ENCODE assay signal across 19 cellular contexts in genomic region chr5:90843443-90843842, GRCh38.
DNase-seq lines count a peak whose midpoint lies in the region; FAIRE-seq and TF ChIP-seq lines count a peak whose summit lies in the region.
"Had no signal": no experiment of that assay in that cellular context is flagged by ENCODE, and none has a peak within 500 bp of the region (broad histone marks: within the 10 kb centered on the region; RNA-seq: fewer than 3 reads in every experiment).

No MANE protein-coding gene starts in this region.

- H3K4me1 ChIP-seq in tibial artery, result no peaks in the 10 kb centered on the region
- H3K4me1 ChIP-seq: heart right ventricle had no signal

- no peak overlapping the region for H3K27ac Mint-ChIP-seq in immature natural killer cell
- H3K27ac Mint-ChIP-seq: activated naive CD4-positive, alpha-beta T cell treated with anti-CD3 and anti-CD28 coated beads, Interleukin-2, amount 10 ng/mL, durations not matched to agents 7 days and 5 days; endodermal cell; naive thymus-derived CD8-positive, alpha-beta T cell had no signal

- no peaks in the 10 kb centered on the region for H3K36me3 Mint-ChIP-seq in immature natural killer cell
- H3K36me3 Mint-ChIP-seq: activated naive CD4-positive, alpha-beta T cell treated with anti-CD3 and anti-CD28 coated beads, Interleukin-2, amount 10 ng/mL, durations not matched to agents 7 days and 5 days; naive thymus-derived CD8-positive, alpha-beta T cell had no signal

- FAIRE-seq in GM19239 (lab: Jason Lieb, UNC), result no peak
- FAIRE-seq: GM12892, keratinocyte had no signal

- no peak for TF ChIP-seq POLR2A in NB4 (IDR thresholded peaks at IDR 0.05; ENCODE audit: extremely low read depth, insufficient read length)

- H3K27me3 Mint-ChIP-seq in immature natural killer cell (ENCODE audit: low read depth in 3 of 3), result peaks cover 0 to 6% (median 2%) of the 10 kb centered on the region in 3 donors
- H3K27me3 Mint-ChIP-seq: activated naive CD4-positive, alpha-beta T cell treated with anti-CD3 and anti-CD28 coated beads, Interleukin-2, amount 10 ng/mL, durations not matched to agents 7 days and 5 days had no signal

- H3K27me3 ChIP-seq in tibial artery, result no peaks in the 10 kb centered on the region
- H3K27me3 ChIP-seq: heart right ventricle had no signal

- intact Hi-C loops in tibial artery (cut with DNase I; ENCODE audit: low total_unique reads), result no loop called here

- DNase-seq in Daoy (ENCODE audit: low read depth) (peak; percentile 30), H4 (ENCODE audit: low spot score) (peak; percentile 11), NB4 (ENCODE audit: low read depth) (peak; percentile 48), astrocyte of the hippocampus (ENCODE audit: low read depth, low spot score) (peak; percentile 5), tibial artery (no peak), SK-N-DZ (ENCODE audit: low spot score) (no peak), GM19239 (ENCODE audit: insufficient read length, low spot score) (no peak), immature natural killer cell (no peak)
- DNase-seq: activated CD4-positive, alpha-beta T cell treated with anti-CD3 and anti-CD28 coated beads, Interleukin-2, amount 50 U/mL, for 4 hours; activated naive CD4-positive, alpha-beta T cell treated with anti-CD3 and anti-CD28 coated beads, Interleukin-2, amount 10 ng/mL, durations not matched to agents 7 days and 5 days; endodermal cell; heart right ventricle; naive thymus-derived CD8-positive, alpha-beta T cell; NCI-H1436 treated with DMSO at 0.1 percent for 48 hours; NCI-H774; stimulated activated CD4-positive, alpha-beta T cell treated with anti-CD3 and anti-CD28 coated beads, Interleukin-2, amount 100 ng/mL, for 24 hours had no signal

- peaks cover 0 to 4% (median 0%) of the 10 kb centered on the region in 6 donors for H3K9me3 Mint-ChIP-seq in immature natural killer cell

- H3K36me3 ChIP-seq in tibial artery, result no peaks in the 10 kb centered on the region
- H3K36me3 ChIP-seq: heart right ventricle had no signal

- no peaks in the 10 kb centered on the region for H3K9me3 ChIP-seq in tibial artery
- H3K9me3 ChIP-seq: heart right ventricle had no signal

- no peak overlapping the region for H3K27ac ChIP-seq in tibial artery
- H3K27ac ChIP-seq: heart right ventricle, RWPE1 had no signal

- H3K4me3 ChIP-seq in NB4 (ENCODE audit: low read depth, low read length), result no peak overlapping the region
- no peak overlapping the region for H3K4me3 ChIP-seq in tibial artery
- H3K4me3 ChIP-seq: heart right ventricle had no signal

- H3K4me1 Mint-ChIP-seq in immature natural killer cell, result peaks cover 7 to 20% of the 10 kb centered on the region in 2 donors
- H3K4me1 Mint-ChIP-seq: activated naive CD4-positive, alpha-beta T cell treated with anti-CD3 and anti-CD28 coated beads, Interleukin-2, amount 10 ng/mL, durations not matched to agents 7 days and 5 days had no signal

- H3K4me3 Mint-ChIP-seq in immature natural killer cell, result peak overlapping the region in 1 of 5 donors; percentile 30
- H3K4me3 Mint-ChIP-seq: activated naive CD4-positive, alpha-beta T cell treated with anti-CD3 and anti-CD28 coated beads, Interleukin-2, amount 10 ng/mL, durations not matched to agents 7 days and 5 days; endodermal cell; naive thymus-derived CD8-positive, alpha-beta T cell had no signal

- TF ChIP-seq CTCF in NB4 (IDR thresholded peaks at IDR 0.05; ENCODE audit: low read depth, low read length) (no peak), tibial artery (IDR thresholded peaks at IDR 0.05) (no peak)

Comparison
In these comparisons a context has a peak if more than half of its experiments do, and no peak if none do; other contexts are left out.
1. DNase-seq: peak in Daoy (single experiment), H4 (single experiment), NB4 (single experiment) and astrocyte of the hippocampus (single experiment); none in tibial artery (0 of 2), SK-N-DZ (single experiment), GM19239 (single experiment) and immature natural killer cell (0 of 3).